13 cellular contexts compared by ENCODE assay signal in genomic region chr18:48021273-48021914, GRCh38.
"Had no signal": no experiment of that assay in that cellular context is flagged by ENCODE, and none has a peak within 500 bp of the region (broad histone marks: within the 10 kb centered on the region; RNA-seq: fewer than 3 reads in every experiment).

No MANE protein-coding gene starts in this region.

- H3K9ac ChIP-seq: SK-N-SH had no signal

- H3K27ac Mint-ChIP-seq: activated naive CD4-positive, alpha-beta T cell treated with anti-CD3 and anti-CD28 coated beads, Interleukin-2, amount 10 ng/mL, durations not matched to agents 7 days and 5 days; T-cell had no signal

- H3K4me1 Mint-ChIP-seq: activated naive CD4-positive, alpha-beta T cell treated with anti-CD3 and anti-CD28 coated beads, Interleukin-2, amount 10 ng/mL, durations not matched to agents 7 days and 5 days; T-cell had no signal

- H3K9me3 Mint-ChIP-seq: activated naive CD4-positive, alpha-beta T cell treated with anti-CD3 and anti-CD28 coated beads, Interleukin-2, amount 10 ng/mL, durations not matched to agents 7 days and 5 days; T-cell had no signal

- H3K27ac ChIP-seq: ascending aorta, dorsolateral prefrontal cortex, left lung had no signal

- H3K4me3 ChIP-seq: ascending aorta, dorsolateral prefrontal cortex, left lung, mucosa of descending colon had no signal

- H3K27me3 ChIP-seq: ascending aorta had no signal

- DNase-seq: activated CD4-positive, alpha-beta T cell treated with anti-CD3 and anti-CD28 coated beads, Interleukin-2, amount 50 U/mL, for 48 hours; activated CD4-positive, CD25-positive, alpha-beta regulatory T cell treated with anti-CD3 and anti-CD28 coated beads, Interleukin-2, amount 50 U/mL, for 72 hours; activated naive CD4-positive, alpha-beta T cell treated with anti-CD3 and anti-CD28 coated beads, Interleukin-2, amount 10 ng/mL, durations not matched to agents 7 days and 5 days; mucosa of descending colon; naive thymus-derived CD4-positive, alpha-beta T cell; nucleus accumbens; SK-N-SH; T-helper 9 cell had no signal

- H3K4me3 Mint-ChIP-seq: activated naive CD4-positive, alpha-beta T cell treated with anti-CD3 and anti-CD28 coated beads, Interleukin-2, amount 10 ng/mL, durations not matched to agents 7 days and 5 days; naive thymus-derived CD4-positive, alpha-beta T cell; T-cell had no signal

- H3K9me3 ChIP-seq: ascending aorta, left lung, mucosa of descending colon, SK-N-SH had no signal

- ATAC-seq: left lung; mucosa of descending colon; naive thymus-derived CD4-positive, alpha-beta T cell; right cardiac atrium had no signal

- H3K4me2 ChIP-seq: SK-N-SH had no signal

- H3K36me3 ChIP-seq: ascending aorta, left lung had no signal

- H3K36me3 Mint-ChIP-seq: activated naive CD4-positive, alpha-beta T cell treated with anti-CD3 and anti-CD28 coated beads, Interleukin-2, amount 10 ng/mL, durations not matched to agents 7 days and 5 days; naive thymus-derived CD4-positive, alpha-beta T cell; T-cell had no signal
